In the genomic region with DNA sequence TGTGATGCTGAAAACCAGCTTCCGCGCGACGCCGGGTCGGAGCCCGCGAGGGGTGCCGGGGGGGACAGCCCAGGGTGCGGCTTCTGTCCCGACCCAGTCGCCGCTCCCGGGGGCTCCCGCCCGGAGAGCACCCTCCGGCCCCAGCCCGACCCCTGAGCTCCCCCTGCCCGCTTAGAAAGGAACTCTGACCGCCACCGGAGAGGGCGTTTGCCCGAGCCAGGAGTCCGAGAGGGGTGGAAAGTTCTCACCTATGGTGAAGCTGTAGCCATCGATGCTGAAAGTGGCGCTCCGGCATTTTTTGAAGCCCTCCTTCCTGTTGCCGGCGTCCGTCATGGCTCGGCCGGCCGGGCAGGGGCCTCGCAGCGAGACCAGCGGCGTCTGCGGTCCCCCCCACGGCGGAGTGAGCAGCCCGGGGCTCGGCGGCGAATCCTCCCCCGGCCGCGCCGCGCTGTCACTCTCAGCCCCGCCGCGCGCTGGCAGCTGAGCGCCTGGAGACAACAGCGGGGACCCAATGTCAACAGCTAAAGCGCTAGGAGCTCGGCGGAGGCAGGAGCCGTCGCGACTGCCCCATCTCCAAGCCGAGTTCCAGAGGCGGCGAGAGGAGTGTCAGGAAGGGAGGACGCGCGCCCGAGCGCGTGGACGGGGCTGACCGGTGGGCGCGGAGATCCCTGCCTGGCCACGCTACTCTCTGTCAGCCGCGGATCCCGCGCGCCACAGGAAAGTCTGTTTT, we compare ENCODE assay signal across 8 cellular contexts.
DNase-seq lines count a peak whose midpoint lies in the region; ATAC-seq and TF ChIP-seq lines count a peak whose summit lies in the region.

No MANE protein-coding gene starts in this region.

- peaks cover 66% of the 10 kb centered on the region for H3K27me3 ChIP-seq in left ventricle myocardium inferior (ENCODE audit: low read depth)

- H3K36me3 ChIP-seq in ES-I3 (ENCODE audit: insufficient read depth, low read length) (no peaks in the 10 kb centered on the region), SK-N-MC (ENCODE audit: insufficient read depth, low read length) (no peaks in the 10 kb centered on the region), left ventricle myocardium inferior (no peaks in the 10 kb centered on the region)

- peaks cover 8% of the 10 kb centered on the region for H3K4me1 ChIP-seq in ES-I3 (ENCODE audit: insufficient read depth, low read length)
- peaks cover 17% of the 10 kb centered on the region for H3K4me1 ChIP-seq in left ventricle myocardium inferior

- H3K4me3 ChIP-seq in SK-N-MC (peak overlapping the region; percentile 57), left ventricle myocardium inferior (peak overlapping the region; percentile 67)

- intact Hi-C loops in left ventricle myocardium inferior (cut with micrococcal nuclease): no loop called here

- peak overlapping the region; percentile 82; the same call in 1 of the 2 replicates for H3K9ac ChIP-seq in ES-I3 (ENCODE audit: low read depth, low read length)
- no peak overlapping the region for H3K9ac ChIP-seq in SK-N-MC (ENCODE audit: insufficient read length)

- no peak for TF ChIP-seq CTCF in left ventricle myocardium inferior (IDR thresholded peaks at IDR 0.05; ENCODE audit: borderline replicate concordance)

- DNase-seq in SK-N-MC (ENCODE audit: low read depth, low spot score) (no peak), left ventricle myocardium inferior (peak; percentile 46), retina (peak; percentile 86), hypothalamus (lab: John Stamatoyannopoulos, UW) (no peak), NCI-H446 treated with DMSO at 0.1 percent for 48 hours (lab: John Stamatoyannopoulos, UW) (no peak)

- H3K9me3 ChIP-seq in ES-I3 (ENCODE audit: control insufficient read depth, insufficient read depth, low read length) (no peaks in the 10 kb centered on the region), SK-N-MC (ENCODE audit: low read depth, low read length) (no peaks in the 10 kb centered on the region), left ventricle myocardium inferior (replicated peaks) (no peaks in the 10 kb centered on the region)

- H3K27ac ChIP-seq in SK-N-MC (no peak overlapping the region), left ventricle myocardium inferior (replicated peaks) (peak overlapping the region; percentile 81)

- ATAC-seq in GM19397 (IDR thresholded peaks at IDR 0.05; ENCODE audit: unreplicated experiment) (no peak), HG02885 (IDR thresholded peaks at IDR 0.05; ENCODE audit: poor library complexity, unreplicated experiment) (no peak)

Comparison
In these comparisons a context has a peak if more than half of its experiments do, and no peak if none do; other contexts are left out.
1. DNase-seq: peak in left ventricle myocardium inferior (single experiment) and retina (single experiment); none in SK-N-MC (single experiment), hypothalamus (0 of 51) and NCI-H446 treated with DMSO at 0.1 percent for 48 hours (single experiment).